In genomic region chr4:46931981-46932380, GRCh38 we compare ENCODE assay signal across 8 cellular contexts. TPM values are rescaled to one million over a fixed set of nuclear protein-coding genes. Genes with fewer than 3 reads are reported as not detected.
DNase-seq lines count a peak whose midpoint lies in the region; ATAC-seq, FAIRE-seq and TF ChIP-seq lines count a peak whose summit lies in the region.

No MANE protein-coding gene starts in this region.

- no peak overlapping the region for H2AK5ac ChIP-seq in H1 (ENCODE audit: low read depth, low read length)

- TF ChIP-seq RAD21 in H1 (IDR thresholded peaks at IDR 0.05 in 1 of 2, conservative IDR thresholded peaks at IDR 0.05 in 1 of 2; ENCODE audit: low read depth in 2 of 2, low read length in 2 of 2): peak; percentile 82

- WGBS in H1 (ENCODE audit: extremely low coverage in 1 of 2, insufficient coverage in 1 of 2, insufficient read length in 1 of 2, insufficient replicate concordance in 2 of 2, low coverage in 1 of 2, low lambda C conversion rate in 2 of 2, missing lambda C conversion rate in 1 of 2), 2 experiments: 53% methylated on average over 3 of the region's 3 CpGs; no CpG with 5 or more reads in 1 of the 2 experiments

- no peaks in the 10 kb centered on the region; the same call in 1 of the 2 replicates for H3K23me2 ChIP-seq in H1 (ENCODE audit: low read depth, low read length)

- no peak overlapping the region for H4K5ac ChIP-seq in H1 (ENCODE audit: insufficient read length, low read depth, low read length)

- peak; percentile 92 for FAIRE-seq in H1 (lab: Jason Lieb, UNC)

- H2BK12ac ChIP-seq in H1 (ENCODE audit: low read depth, low read length): no peak overlapping the region

- no peaks in the 10 kb centered on the region for H3K9me3 Mint-ChIP-seq in nephron progenitor cell

- H4K91ac ChIP-seq in H1 (replicated peaks; ENCODE audit: insufficient read length, low read length): no peak overlapping the region

- no peaks in the 10 kb centered on the region for H4K20me1 ChIP-seq in H1 (replicated peaks in 1 of 2; ENCODE audit: control insufficient read depth in 1 of 2, insufficient read depth in 2 of 2, low read length in 2 of 2)

- no peak for TF ChIP-seq POLR2A in H1 (IDR thresholded peaks at IDR 0.05; ENCODE audit: control extremely low read depth in 1 of 2, low read depth in 2 of 2, low read length in 2 of 2)

- in situ Hi-C loops in GM13976 (cut with MboI; ENCODE audit: low sequenced_read_pairs, unreplicated experiment): loop anchor here (10.0 to 25.0 kb wide), 2 partner anchors 105 to 183 kb away; partner anchors contain the start of gene GABRB1

- CTCF ChIA-PET in H1 (lab: Charles Lee; ENCODE audit: partially characterized antibody): interaction anchor here (0.6 to 2.1 kb wide), 24 partner anchors 8 to 1479 kb away, joined by 3 to 12 read pairs (median 4); partner anchors contain the start of gene GABRA4

- DNase-seq in AG20443 (ENCODE audit: low spot score) (peak; percentile 8), GM13976 (ENCODE audit: low spot score) (no peak), NT2/D1 (ENCODE audit: low read depth, low spot score) (peak; percentile 22), H1 (ENCODE audit: low read depth in 1 of 2, low spot score in 2 of 2) (no peak), nephron progenitor cell (peak; percentile 46), T-helper 17 cell (no peak)

- no peak overlapping the region for H2BK15ac ChIP-seq in H1 (ENCODE audit: low read length)

- TF ChIP-seq CTCF in GM13976 (IDR thresholded peaks at IDR 0.05; ENCODE audit: borderline replicate concordance, control extremely low read depth, extremely low read depth, insufficient read depth, missing control alignments) (peak; percentile 42), H1 (IDR thresholded peaks at IDR 0.05; ENCODE audit: control extremely low read depth in 1 of 3, insufficient read depth in 1 of 3, low read depth in 1 of 3, low read length in 3 of 3) (peak; percentile 26 to 68 (median 60)), nephron progenitor cell (IDR thresholded peaks at IDR 0.05) (peak; percentile 61)

- no peaks in the 10 kb centered on the region for H3K36me3 ChIP-seq in NT2/D1 (ENCODE audit: insufficient read depth, insufficient read length, low read length)
- no peaks in the 10 kb centered on the region for H3K36me3 ChIP-seq in H1 (ENCODE audit: control insufficient read depth in 2 of 4, insufficient read depth in 4 of 4, low read length in 3 of 4)

- H3K4me3 Mint-ChIP-seq in nephron progenitor cell: no peak overlapping the region
- no peak overlapping the region for H3K4me3 Mint-ChIP-seq in T-helper 17 cell

- H2BK5ac ChIP-seq in H1 (ENCODE audit: low read depth, low read length): no peak overlapping the region

- H3K56ac ChIP-seq in H1 (replicated peaks; ENCODE audit: insufficient read length, low read depth, low read length): no peak overlapping the region

- POLR2A ChIA-PET in H1 (lab: Charles Lee; ENCODE audit: partially characterized antibody): no interaction called here

- no peak overlapping the region for H3K23ac ChIP-seq in H1 (ENCODE audit: insufficient read length)

- no peak overlapping the region for H3K18ac ChIP-seq in H1 (ENCODE audit: extremely low read depth, low read length)

- H2BK20ac ChIP-seq in H1 (ENCODE audit: low read length): no peak overlapping the region

- no peaks in the 10 kb centered on the region for H3K79me2 ChIP-seq in H1 (ENCODE audit: control insufficient read depth in 1 of 2, insufficient read depth in 2 of 2, low read length in 2 of 2)

- H2AFZ ChIP-seq in H1 (ENCODE audit: low read length): no peak overlapping the region

- H3K36me3 Mint-ChIP-seq in nephron progenitor cell (ENCODE audit: low read depth) (no peaks in the 10 kb centered on the region), T-helper 17 cell (ENCODE audit: low read depth) (no peaks in the 10 kb centered on the region)

- no peak overlapping the region for H4K8ac ChIP-seq in H1 (ENCODE audit: extremely low read depth, insufficient read depth, low read length)

- no peak overlapping the region for H3K14ac ChIP-seq in H1 (ENCODE audit: insufficient read length)

- H3K79me1 ChIP-seq in H1 (ENCODE audit: low read depth, low read length): no peaks in the 10 kb centered on the region

- no peak overlapping the region for H2BK120ac ChIP-seq in H1 (replicated peaks; ENCODE audit: low read depth, low read length)

- H3K4me1 Mint-ChIP-seq in nephron progenitor cell (no peaks in the 10 kb centered on the region), T-helper 17 cell (no peaks in the 10 kb centered on the region)

- H3K4me2 ChIP-seq in H1 (ENCODE audit: insufficient read depth in 1 of 2, low read depth in 2 of 2, low read length in 2 of 2): no peak overlapping the region

- peaks cover 13% of the 10 kb centered on the region for H3K27me3 Mint-ChIP-seq in nephron progenitor cell (ENCODE audit: low read depth, poor library complexity)
- H3K27me3 Mint-ChIP-seq in T-helper 17 cell: peaks cover 18% of the 10 kb centered on the region

- H3K27ac ChIP-seq in H1 (ENCODE audit: low read depth, low read length): no peak overlapping the region

- ATAC-seq in HG02852 (IDR thresholded peaks at IDR 0.05; ENCODE audit: unreplicated experiment) (peak; percentile 79), HG03571 (IDR thresholded peaks at IDR 0.05; ENCODE audit: unreplicated experiment) (no peak), T-helper 17 cell (no peak)

- no peaks in the 10 kb centered on the region for H3K9me3 ChIP-seq in NT2/D1 (ENCODE audit: insufficient read depth, low read length)
- H3K9me3 ChIP-seq in H1 (ENCODE audit: insufficient read depth in 2 of 2, low read depth in 1 of 2, low read length in 1 of 2): no peaks in the 10 kb centered on the region
- H3K9me3 ChIP-seq in T-helper 17 cell (ENCODE audit: control insufficient read depth, low read length, poor library complexity, severe bottlenecking): no peaks in the 10 kb centered on the region

- H3K27ac Mint-ChIP-seq in nephron progenitor cell (no peak overlapping the region), T-helper 17 cell (no peak overlapping the region)

- no peak overlapping the region for H3K4ac ChIP-seq in H1 (replicated peaks; ENCODE audit: insufficient read length, low read depth, low read length)

- H3K4me1 ChIP-seq in NT2/D1 (ENCODE audit: insufficient read depth, insufficient read length) (no peaks in the 10 kb centered on the region), H1 (replicated peaks in 1 of 4; ENCODE audit: control insufficient read depth in 3 of 4, insufficient read depth in 4 of 4, low read length in 3 of 4) (no peaks in the 10 kb centered on the region)

- TF ChIP-seq EP300 in H1 (IDR thresholded peaks at IDR 0.05; ENCODE audit: borderline replicate concordance in 1 of 2, low read depth in 2 of 2, low read length in 2 of 2): no peak

- H3K4me3 ChIP-seq in NT2/D1 (ENCODE audit: insufficient read length, low read depth) (no peak overlapping the region), H1 (ENCODE audit: extremely low read depth in 1 of 4, insufficient read depth in 2 of 4, low read depth in 3 of 4, low read length in 4 of 4) (no peak overlapping the region)

- no peak overlapping the region for H3K9ac ChIP-seq in NT2/D1 (ENCODE audit: insufficient read length, low read depth)
- no peak overlapping the region for H3K9ac ChIP-seq in H1 (replicated peaks in 1 of 4; ENCODE audit: extremely low read depth in 1 of 4, low read depth in 3 of 4, low read length in 3 of 4)

- H3K27me3 ChIP-seq in NT2/D1 (ENCODE audit: insufficient read depth, insufficient read length): no peaks in the 10 kb centered on the region
- no peaks in the 10 kb centered on the region for H3K27me3 ChIP-seq in H1 (replicated peaks in 1 of 4; ENCODE audit: control insufficient read depth in 3 of 4, extremely low read depth in 1 of 4, insufficient read depth in 3 of 4, low read length in 3 of 4)

TF ChIP-seq in H1, 55 proteins besides CTCF, POLR2A, EP300 and RAD21 (continues in another document):
- no peak for TF ChIP-seq E2F6 (IDR thresholded peaks at IDR 0.05)
- TF ChIP-seq MAFK (IDR thresholded peaks at IDR 0.05; ENCODE audit: low read depth, low read length): no peak
- no peak for TF ChIP-seq ATF2 (IDR thresholded peaks at IDR 0.05; ENCODE audit: low read length)

RNA-seq across cellular contexts. Expression of gene COX7B2, which starts 22.9 kb away (rescaled TPM):
- not detected in 2 replicates for total RNA-seq in H1 (2021; fragmentation: NEBNext Ultra II Directional; extraction: Animal tissue kit (Norgen Biotek cat#: 25700))
- polyA plus RNA-seq in H1 (2011; rRNA removed): not detected in 2 replicates
- polyA plus RNA-seq in H1 (2011; cell fraction: cytosol; rRNA removed): not detected
- not detected for polyA plus RNA-seq in H1 (2011; cell fraction: nucleus; rRNA removed)
- not detected in 4 replicates for polyA plus RNA-seq in H1 (2012, experiment 1 of 2)
- not detected for polyA plus RNA-seq in H1 (2012, experiment 2 of 2)
- not detected for polyA plus RNA-seq in H1 (2013, experiment 1 of 2)
- not detected for polyA plus RNA-seq in H1 (2013, experiment 2 of 2)
- not detected in 2 replicates for polyA minus RNA-seq in H1 (2011; rRNA and poly(A)+ RNA removed)
- not detected for polyA minus RNA-seq in H1 (2011; cell fraction: cytosol; rRNA and poly(A)+ RNA removed)
- not detected for polyA minus RNA-seq in H1 (2011; cell fraction: nucleus; rRNA and poly(A)+ RNA removed)
- not detected for total RNA-seq in T-helper 17 cell

Comparison
In these comparisons a context has a peak if more than half of its experiments do, and no peak if none do; other contexts are left out.
1. DNase-seq: peak in AG20443 (single experiment), NT2/D1 (single experiment) and nephron progenitor cell (single experiment); none in GM13976 (single experiment), H1 (0 of 2) and T-helper 17 cell (0 of 3).
2. Peak in every context shown above with its lines, with median percentiles within 50 percentile points of each other: CTCF ChIP-seq.